ENCODE assay signal across 1 cellular context in the genomic region with DNA sequence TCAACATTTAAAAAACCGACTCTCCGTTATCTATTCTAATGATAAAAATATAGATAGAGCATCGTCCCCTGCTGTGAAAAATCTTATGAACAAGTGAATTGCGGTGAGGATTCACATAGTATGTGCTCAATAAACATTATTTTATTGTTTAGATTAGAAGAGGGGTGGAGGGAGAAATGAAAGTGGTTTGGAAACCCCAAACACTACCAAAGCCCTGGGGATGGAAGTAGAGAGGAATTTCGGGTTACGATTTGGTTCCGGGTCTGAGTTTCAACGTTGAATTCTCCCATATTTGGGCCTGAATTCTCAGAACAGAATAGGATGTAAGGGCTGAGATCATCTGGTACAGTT.
TF ChIP-seq lines count a peak whose summit lies in the region.

No MANE protein-coding gene starts in this region.

TF ChIP-seq in HEK293, 187 proteins besides CTCF, POLR2A, EP300 and RAD21 (continued from another document):
- TF ChIP-seq, protein P1, sequence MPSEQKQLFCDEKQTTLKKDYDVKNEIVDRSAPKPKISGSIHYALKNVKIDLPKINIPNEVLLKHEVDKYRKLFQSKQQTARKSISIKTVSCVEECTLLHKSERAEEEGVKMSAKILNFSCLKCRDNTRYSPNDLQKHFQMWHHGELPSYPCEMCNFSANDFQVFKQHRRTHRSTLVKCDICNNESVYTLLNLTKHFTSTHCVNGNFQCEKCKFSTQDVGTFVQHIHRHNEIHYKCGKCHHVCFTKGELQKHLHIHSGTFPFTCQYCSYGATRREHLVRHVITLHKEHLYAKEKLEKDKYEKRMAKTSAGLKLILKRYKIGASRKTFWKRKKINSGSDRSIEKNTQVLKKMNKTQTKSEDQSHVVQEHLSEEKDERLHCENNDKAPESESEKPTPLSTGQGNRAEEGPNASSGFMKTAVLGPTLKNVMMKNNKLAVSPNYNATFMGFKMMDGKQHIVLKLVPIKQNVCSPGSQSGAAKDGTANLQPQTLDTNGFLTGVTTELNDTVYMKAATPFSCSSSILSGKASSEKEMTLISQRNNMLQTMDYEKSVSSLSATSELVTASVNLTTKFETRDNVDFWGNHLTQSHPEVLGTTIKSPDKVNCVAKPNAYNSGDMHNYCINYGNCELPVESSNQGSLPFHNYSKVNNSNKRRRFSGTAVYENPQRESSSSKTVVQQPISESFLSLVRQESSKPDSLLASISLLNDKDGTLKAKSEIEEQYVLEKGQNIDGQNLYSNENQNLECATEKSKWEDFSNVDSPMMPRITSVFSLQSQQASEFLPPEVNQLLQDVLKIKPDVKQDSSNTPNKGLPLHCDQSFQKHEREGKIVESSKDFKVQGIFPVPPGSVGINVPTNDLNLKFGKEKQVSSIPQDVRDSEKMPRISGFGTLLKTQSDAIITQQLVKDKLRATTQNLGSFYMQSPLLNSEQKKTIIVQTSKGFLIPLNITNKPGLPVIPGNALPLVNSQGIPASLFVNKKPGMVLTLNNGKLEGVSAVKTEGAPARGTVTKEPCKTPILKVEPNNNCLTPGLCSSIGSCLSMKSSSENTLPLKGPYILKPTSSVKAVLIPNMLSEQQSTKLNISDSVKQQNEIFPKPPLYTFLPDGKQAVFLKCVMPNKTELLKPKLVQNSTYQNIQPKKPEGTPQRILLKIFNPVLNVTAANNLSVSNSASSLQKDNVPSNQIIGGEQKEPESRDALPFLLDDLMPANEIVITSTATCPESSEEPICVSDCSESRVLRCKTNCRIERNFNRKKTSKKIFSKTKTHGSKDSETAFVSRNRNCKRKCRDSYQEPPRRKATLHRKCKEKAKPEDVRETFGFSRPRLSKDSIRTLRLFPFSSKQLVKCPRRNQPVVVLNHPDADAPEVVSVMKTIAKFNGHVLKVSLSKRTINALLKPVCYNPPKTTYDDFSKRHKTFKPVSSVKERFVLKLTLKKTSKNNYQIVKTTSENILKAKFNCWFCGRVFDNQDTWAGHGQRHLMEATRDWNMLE (tag by site-specific recombination; conservative IDR thresholded peaks at IDR 0.05; ENCODE audit: low read depth): peak; percentile 71
- TF ChIP-seq ZNF558 (tag by site-specific recombination; IDR thresholded peaks at IDR 0.05) (0 out of 2 replicates have a peak, but pooled peaks have one; percentile 27), ZBTB8A (tag by site-specific recombination; IDR thresholded peaks at IDR 0.05) (no peak), OVOL3 (tag by site-specific recombination; IDR thresholded peaks at IDR 0.05) (no peak)
- TF ChIP-seq, protein P2, sequence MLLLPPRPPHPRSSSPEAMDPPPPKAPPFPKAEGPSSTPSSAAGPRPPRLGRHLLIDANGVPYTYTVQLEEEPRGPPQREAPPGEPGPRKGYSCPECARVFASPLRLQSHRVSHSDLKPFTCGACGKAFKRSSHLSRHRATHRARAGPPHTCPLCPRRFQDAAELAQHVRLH (tag by site-specific recombination; IDR thresholded peaks at IDR 0.05): 0 out of 2 replicates have a peak, but pooled peaks have one; percentile 56
TF ChIP-seq in HEK293: peak in this region for 12.
